13 cellular contexts compared by ENCODE assay signal in genomic region chr5:161851691-161852299, GRCh38. TPM values are rescaled to one million over a fixed set of nuclear protein-coding genes. Genes with fewer than 3 reads are reported as not detected.
DNase-seq lines count a peak whose midpoint lies in the region; ATAC-seq and TF ChIP-seq lines count a peak whose summit lies in the region.
"Had no signal": no experiment of that assay in that cellular context is flagged by ENCODE, and none has a peak within 500 bp of the region (broad histone marks: within the 10 kb centered on the region; RNA-seq: fewer than 3 reads in every experiment).

No MANE protein-coding gene starts in this region.

- H3K9me2 ChIP-seq in OCI-LY1 (ENCODE audit: low read depth, low read length) = no peaks in the 10 kb centered on the region

- no peaks in the 10 kb centered on the region for H3K79me2 ChIP-seq in OCI-LY1 (ENCODE audit: insufficient read depth, low read length)

- no peak overlapping the region for H2AFZ ChIP-seq in OCI-LY1 (ENCODE audit: low read length)

- intact Hi-C loops in body of pancreas (cut with DNase I) = no loop called here

- no peaks in the 10 kb centered on the region for H4K20me1 ChIP-seq in OCI-LY1 (ENCODE audit: insufficient read depth, low read length)

- no peaks in the 10 kb centered on the region for H3F3A ChIP-seq in OCI-LY1 (ENCODE audit: insufficient read depth, low read length)

- 40 to 47% methylated on average over 2 of the region's 2 CpGs for WGBS in body of pancreas, 2 donors

- no peaks in the 10 kb centered on the region for H3K4me1 ChIP-seq in OCI-LY1 (ENCODE audit: insufficient read depth, low read length, severe bottlenecking)
- peaks cover 12% of the 10 kb centered on the region for H3K4me1 ChIP-seq in body of pancreas

- TF ChIP-seq CTCF in 22Rv1 (IDR thresholded peaks at IDR 0.05) (peak; percentile 76), GM12865 (IDR thresholded peaks at IDR 0.05; ENCODE audit: insufficient read depth, low read depth, low read length, missing control alignments) (peak; percentile 5), OCI-LY1 (IDR thresholded peaks at IDR 0.05; ENCODE audit: low read length) (peak; percentile 54; the same call in 1 of the 2 replicates), epithelial cell of esophagus (IDR thresholded peaks at IDR 0.05; ENCODE audit: insufficient read depth, low read depth, low read length, missing control alignments) (peak; percentile 24), body of pancreas (IDR thresholded peaks at IDR 0.05) (peak in 2 of 7 experiments; percentile 6 to 11), omental fat pad (IDR thresholded peaks at IDR 0.05) (no peak)

- H3K4me3 ChIP-seq in GM12865 (ENCODE audit: low read depth, low read length) (no peak overlapping the region), OCI-LY1 (ENCODE audit: low read depth, low read length, poor library complexity, severe bottlenecking) (no peak overlapping the region), epithelial cell of esophagus (ENCODE audit: low read length) (no peak overlapping the region), body of pancreas (no peak overlapping the region)

- H3K36me3 ChIP-seq in OCI-LY1 (ENCODE audit: insufficient read depth, low read length) (no peaks in the 10 kb centered on the region), body of pancreas (replicated peaks in 1 of 2; ENCODE audit: insufficient read depth in 1 of 2, low read depth in 2 of 2) (no peaks in the 10 kb centered on the region)

- no peaks in the 10 kb centered on the region for H3K9me3 ChIP-seq in OCI-LY1 (ENCODE audit: low read length)
- no peaks in the 10 kb centered on the region for H3K9me3 ChIP-seq in body of pancreas

- no peak for TF ChIP-seq POLR2A in body of pancreas (IDR thresholded peaks at IDR 0.05)

- DNase-seq in GM12865 (ENCODE audit: low read depth) (no peak), epithelial cell of esophagus (ENCODE audit: low read depth) (peak; percentile 6), body of pancreas (no peak), omental fat pad (ENCODE audit: low spot score) (no peak)
- no peak for DNase-seq in activated CD4-positive, CD25-positive, alpha-beta regulatory T cell treated with anti-CD3 and anti-CD28 coated beads, Interleukin-2, amount 50 U/mL, for 72 hours
- DNase-seq in activated T-cell treated with anti-CD3 and anti-CD28 coated beads, Interleukin-2, amount 50 U/mL, for 1 hour = no peak
- DNase-seq: CD8-positive, alpha-beta T cell; IMR-90 had no signal

- H3K27ac ChIP-seq in 22Rv1 (no peak overlapping the region), OCI-LY1 (ENCODE audit: low read depth, low read length, poor library complexity, severe bottlenecking) (no peak overlapping the region), body of pancreas (no peak overlapping the region)

- no peaks in the 10 kb centered on the region for H3K27me3 ChIP-seq in OCI-LY1 (ENCODE audit: insufficient read depth, low read length)
- H3K27me3 ChIP-seq in body of pancreas = peaks cover 0 to 9% of the 10 kb centered on the region in 2 donors

- no peak for ATAC-seq in body of pancreas
- ATAC-seq in omental fat pad (ENCODE audit: low FRiP score) = no peak
- ATAC-seq: CD8-positive, alpha-beta T cell had no signal

- H3K9ac ChIP-seq in OCI-LY1 (ENCODE audit: low read length) = no peak overlapping the region

- H3K4me2 ChIP-seq in OCI-LY1 (ENCODE audit: low read length) = no peak overlapping the region

RNA-seq across cellular contexts. Expression of gene GABRA1, which starts 3.9 kb away (rescaled TPM):
- total RNA-seq in body of pancreas (not detected), omental fat pad (not detected)
- total RNA-seq: activated T-helper 1 cell treated with anti-CD3 and anti-CD28 coated beads, Interleukin-12 subunit alpha, Interleukin-12 subunit beta, Interleukin-2, Interleukin-4 antibody, amounts not matched to agents 30 ng/mL and 10 ng/mL and 1 ng/mL, durations not matched to agents 14 hours and 24 hours and 36 hours; CD8-positive, alpha-beta T cell; IMR-90; osteoblast; T-helper 2 cell treated with Interferon-gamma antibody and Interleukin-4, amounts not matched to agents 100 ng/mL and 5 ng/mL, for 36 hours had no signal

Comparison
In these comparisons a context has a peak if more than half of its experiments do, and no peak if none do; other contexts are left out.
1. CTCF ChIP-seq: peak in 22Rv1 (single experiment), GM12865 (single experiment), OCI-LY1 (single experiment) and epithelial cell of esophagus (single experiment); none in omental fat pad (0 of 3).